1 cellular context compared by ENCODE assay signal in the genomic region with DNA sequence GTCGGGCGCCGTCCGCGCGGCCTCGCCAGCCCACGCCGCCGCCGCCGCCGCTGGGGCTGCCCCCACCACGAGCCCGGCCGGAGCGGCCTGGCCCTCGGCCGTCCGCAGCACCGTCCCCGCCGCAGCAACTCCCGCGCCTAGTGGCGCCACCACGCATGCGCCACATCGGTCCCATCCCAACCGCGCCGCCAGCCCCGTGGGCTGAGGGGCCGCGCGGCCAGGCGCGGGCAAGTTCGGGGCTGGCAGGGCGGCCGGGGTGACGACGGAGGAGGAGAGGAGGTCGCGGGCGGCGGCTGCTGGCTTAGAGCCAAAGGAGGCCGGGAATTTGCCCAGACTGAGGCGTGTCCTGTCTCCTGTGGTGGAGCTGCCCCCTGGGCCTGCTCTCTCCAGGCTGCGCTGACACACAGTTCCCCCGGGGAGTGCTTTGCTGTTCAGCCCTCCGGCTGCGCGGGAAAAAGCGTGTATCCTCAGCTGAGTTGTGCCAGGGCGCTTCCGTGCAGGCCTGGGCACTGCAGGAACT.
TF ChIP-seq lines count a peak whose summit lies in the region.

A gene (minus strand): TSS at position 298 of the 520 bp plus-strand sequence. CDS start 132 bp downstream, at position 166.

TF ChIP-seq in HEK293, 187 proteins besides CTCF, POLR2A, EP300 and RAD21 (continued from another document):
- TF ChIP-seq, protein P1, sequence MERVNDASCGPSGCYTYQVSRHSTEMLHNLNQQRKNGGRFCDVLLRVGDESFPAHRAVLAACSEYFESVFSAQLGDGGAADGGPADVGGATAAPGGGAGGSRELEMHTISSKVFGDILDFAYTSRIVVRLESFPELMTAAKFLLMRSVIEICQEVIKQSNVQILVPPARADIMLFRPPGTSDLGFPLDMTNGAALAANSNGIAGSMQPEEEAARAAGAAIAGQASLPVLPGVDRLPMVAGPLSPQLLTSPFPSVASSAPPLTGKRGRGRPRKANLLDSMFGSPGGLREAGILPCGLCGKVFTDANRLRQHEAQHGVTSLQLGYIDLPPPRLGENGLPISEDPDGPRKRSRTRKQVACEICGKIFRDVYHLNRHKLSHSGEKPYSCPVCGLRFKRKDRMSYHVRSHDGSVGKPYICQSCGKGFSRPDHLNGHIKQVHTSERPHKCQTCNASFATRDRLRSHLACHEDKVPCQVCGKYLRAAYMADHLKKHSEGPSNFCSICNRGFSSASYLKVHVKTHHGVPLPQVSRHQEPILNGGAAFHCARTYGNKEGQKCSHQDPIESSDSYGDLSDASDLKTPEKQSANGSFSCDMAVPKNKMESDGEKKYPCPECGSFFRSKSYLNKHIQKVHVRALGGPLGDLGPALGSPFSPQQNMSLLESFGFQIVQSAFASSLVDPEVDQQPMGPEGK (tag by site-specific recombination; IDR thresholded peaks at IDR 0.05): 0 out of 2 replicates have a peak, but pooled peaks have one; percentile 20
- TF ChIP-seq, protein P2, sequence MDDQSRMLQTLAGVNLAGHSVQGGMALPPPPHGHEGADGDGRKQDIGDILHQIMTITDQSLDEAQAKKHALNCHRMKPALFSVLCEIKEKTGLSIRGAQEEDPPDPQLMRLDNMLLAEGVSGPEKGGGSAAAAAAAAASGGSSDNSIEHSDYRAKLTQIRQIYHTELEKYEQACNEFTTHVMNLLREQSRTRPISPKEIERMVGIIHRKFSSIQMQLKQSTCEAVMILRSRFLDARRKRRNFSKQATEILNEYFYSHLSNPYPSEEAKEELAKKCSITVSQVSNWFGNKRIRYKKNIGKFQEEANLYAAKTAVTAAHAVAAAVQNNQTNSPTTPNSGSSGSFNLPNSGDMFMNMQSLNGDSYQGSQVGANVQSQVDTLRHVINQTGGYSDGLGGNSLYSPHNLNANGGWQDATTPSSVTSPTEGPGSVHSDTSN (CRISPR knock-in tag; IDR thresholded peaks at IDR 0.05): peak; percentile 79; the same call in 1 of the 2 replicates
- TF ChIP-seq, protein P3, sequence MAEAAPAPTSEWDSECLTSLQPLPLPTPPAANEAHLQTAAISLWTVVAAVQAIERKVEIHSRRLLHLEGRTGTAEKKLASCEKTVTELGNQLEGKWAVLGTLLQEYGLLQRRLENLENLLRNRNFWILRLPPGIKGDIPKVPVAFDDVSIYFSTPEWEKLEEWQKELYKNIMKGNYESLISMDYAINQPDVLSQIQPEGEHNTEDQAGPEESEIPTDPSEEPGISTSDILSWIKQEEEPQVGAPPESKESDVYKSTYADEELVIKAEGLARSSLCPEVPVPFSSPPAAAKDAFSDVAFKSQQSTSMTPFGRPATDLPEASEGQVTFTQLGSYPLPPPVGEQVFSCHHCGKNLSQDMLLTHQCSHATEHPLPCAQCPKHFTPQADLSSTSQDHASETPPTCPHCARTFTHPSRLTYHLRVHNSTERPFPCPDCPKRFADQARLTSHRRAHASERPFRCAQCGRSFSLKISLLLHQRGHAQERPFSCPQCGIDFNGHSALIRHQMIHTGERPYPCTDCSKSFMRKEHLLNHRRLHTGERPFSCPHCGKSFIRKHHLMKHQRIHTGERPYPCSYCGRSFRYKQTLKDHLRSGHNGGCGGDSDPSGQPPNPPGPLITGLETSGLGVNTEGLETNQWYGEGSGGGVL (tag by site-specific recombination; IDR thresholded peaks at IDR 0.05): no peak
- TF ChIP-seq ZNF747 (tag by site-specific recombination; IDR thresholded peaks at IDR 0.05): no peak
- TF ChIP-seq ZBTB8A (tag by site-specific recombination; IDR thresholded peaks at IDR 0.05): peak; percentile 95
- TF ChIP-seq SP7 (tag by site-specific recombination; IDR thresholded peaks at IDR 0.05): no peak
- TF ChIP-seq ZFP3 (tag by site-specific recombination; IDR thresholded peaks at IDR 0.05; ENCODE audit: low read depth): no peak
- no peak for TF ChIP-seq ZNF221 (tag by site-specific recombination; IDR thresholded peaks at IDR 0.05; ENCODE audit: borderline replicate concordance)
- 0 out of 2 replicates have a peak, but pooled peaks have one; percentile 43 for TF ChIP-seq ZNF660 (tag by site-specific recombination; IDR thresholded peaks at IDR 0.05)
- no peak for TF ChIP-seq ZNF416 (tag by site-specific recombination; IDR thresholded peaks at IDR 0.05)
- TF ChIP-seq ZNF138 (tag by site-specific recombination; IDR thresholded peaks at IDR 0.05; ENCODE audit: borderline replicate concordance): no peak
- peak; percentile 43; the same call in 1 of the 2 replicates for TF ChIP-seq ZNF423 (tag by site-specific recombination; IDR thresholded peaks at IDR 0.05)
- no peak for TF ChIP-seq ZNF548 (tag by site-specific recombination; IDR thresholded peaks at IDR 0.05)
- TF ChIP-seq RBAK (tag by site-specific recombination; IDR thresholded peaks at IDR 0.05): no peak
- TF ChIP-seq ZNF585B (tag by site-specific recombination; IDR thresholded peaks at IDR 0.05): no peak
- TF ChIP-seq ZSCAN23 (tag by site-specific recombination; IDR thresholded peaks at IDR 0.05): no peak
- TF ChIP-seq GLIS2 (tag by site-specific recombination; IDR thresholded peaks at IDR 0.05): peak; percentile 38; the same call in 1 of the 2 replicates
- TF ChIP-seq, protein P4, sequence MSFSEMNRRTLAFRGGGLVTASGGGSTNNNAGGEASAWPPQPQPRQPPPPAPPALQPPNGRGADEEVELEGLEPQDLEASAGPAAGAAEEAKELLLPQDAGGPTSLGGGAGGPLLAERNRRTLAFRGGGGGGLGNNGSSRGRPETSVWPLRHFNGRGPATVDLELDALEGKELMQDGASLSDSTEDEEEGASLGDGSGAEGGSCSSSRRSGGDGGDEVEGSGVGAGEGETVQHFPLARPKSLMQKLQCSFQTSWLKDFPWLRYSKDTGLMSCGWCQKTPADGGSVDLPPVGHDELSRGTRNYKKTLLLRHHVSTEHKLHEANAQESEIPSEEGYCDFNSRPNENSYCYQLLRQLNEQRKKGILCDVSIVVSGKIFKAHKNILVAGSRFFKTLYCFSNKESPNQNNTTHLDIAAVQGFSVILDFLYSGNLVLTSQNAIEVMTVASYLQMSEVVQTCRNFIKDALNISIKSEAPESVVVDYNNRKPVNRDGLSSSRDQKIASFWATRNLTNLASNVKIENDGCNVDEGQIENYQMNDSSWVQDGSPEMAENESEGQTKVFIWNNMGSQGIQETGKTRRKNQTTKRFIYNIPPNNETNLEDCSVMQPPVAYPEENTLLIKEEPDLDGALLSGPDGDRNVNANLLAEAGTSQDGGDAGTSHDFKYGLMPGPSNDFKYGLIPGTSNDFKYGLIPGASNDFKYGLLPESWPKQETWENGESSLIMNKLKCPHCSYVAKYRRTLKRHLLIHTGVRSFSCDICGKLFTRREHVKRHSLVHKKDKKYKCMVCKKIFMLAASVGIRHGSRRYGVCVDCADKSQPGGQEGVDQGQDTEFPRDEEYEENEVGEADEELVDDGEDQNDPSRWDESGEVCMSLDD (tag by site-specific recombination; IDR thresholded peaks at IDR 0.05): no peak
- no peak for TF ChIP-seq ZNF391 (tag by site-specific recombination; IDR thresholded peaks at IDR 0.05; ENCODE audit: borderline replicate concordance, low read depth)
- 0 out of 2 replicates have a peak, but pooled peaks have one; percentile 14 for TF ChIP-seq SP2 (tag by site-specific recombination; IDR thresholded peaks at IDR 0.05)
- no peak for TF ChIP-seq ZNF404 (tag by site-specific recombination; IDR thresholded peaks at IDR 0.05)
- no peak for TF ChIP-seq ZNF558 (tag by site-specific recombination; IDR thresholded peaks at IDR 0.05)
- TF ChIP-seq, protein P5, sequence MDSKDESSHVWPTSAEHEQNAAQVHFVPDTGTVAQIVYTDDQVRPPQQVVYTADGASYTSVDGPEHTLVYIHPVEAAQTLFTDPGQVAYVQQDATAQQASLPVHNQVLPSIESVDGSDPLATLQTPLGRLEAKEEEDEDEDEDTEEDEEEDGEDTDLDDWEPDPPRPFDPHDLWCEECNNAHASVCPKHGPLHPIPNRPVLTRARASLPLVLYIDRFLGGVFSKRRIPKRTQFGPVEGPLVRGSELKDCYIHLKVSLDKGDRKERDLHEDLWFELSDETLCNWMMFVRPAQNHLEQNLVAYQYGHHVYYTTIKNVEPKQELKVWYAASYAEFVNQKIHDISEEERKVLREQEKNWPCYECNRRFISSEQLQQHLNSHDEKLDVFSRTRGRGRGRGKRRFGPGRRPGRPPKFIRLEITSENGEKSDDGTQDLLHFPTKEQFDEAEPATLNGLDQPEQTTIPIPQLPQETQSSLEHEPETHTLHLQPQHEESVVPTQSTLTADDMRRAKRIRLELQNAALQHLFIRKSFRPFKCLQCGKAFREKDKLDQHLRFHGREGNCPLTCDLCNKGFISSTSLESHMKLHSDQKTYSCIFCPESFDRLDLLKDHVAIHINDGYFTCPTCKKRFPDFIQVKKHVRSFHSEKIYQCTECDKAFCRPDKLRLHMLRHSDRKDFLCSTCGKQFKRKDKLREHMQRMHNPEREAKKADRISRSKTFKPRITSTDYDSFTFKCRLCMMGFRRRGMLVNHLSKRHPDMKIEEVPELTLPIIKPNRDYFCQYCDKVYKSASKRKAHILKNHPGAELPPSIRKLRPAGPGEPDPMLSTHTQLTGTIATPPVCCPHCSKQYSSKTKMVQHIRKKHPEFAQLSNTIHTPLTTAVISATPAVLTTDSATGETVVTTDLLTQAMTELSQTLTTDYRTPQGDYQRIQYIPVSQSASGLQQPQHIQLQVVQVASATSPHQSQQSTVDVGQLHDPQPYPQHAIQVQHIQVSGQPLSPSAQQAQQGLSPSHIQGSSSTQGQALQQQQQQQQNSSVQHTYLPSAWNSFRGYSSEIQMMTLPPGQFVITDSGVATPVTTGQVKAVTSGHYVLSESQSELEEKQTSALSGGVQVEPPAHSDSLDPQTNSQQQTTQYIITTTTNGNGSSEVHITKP (tag by site-specific recombination; IDR thresholded peaks at IDR 0.05): 0 out of 2 replicates have a peak, but pooled peaks have one; percentile 20
- no peak for TF ChIP-seq ZXDB (tag by site-specific recombination; IDR thresholded peaks at IDR 0.05)
- TF ChIP-seq ZEB2 (tag by site-specific recombination; IDR thresholded peaks at IDR 0.05): peak; percentile 34; the same call in 1 of the 2 replicates
- TF ChIP-seq ZIC2 (tag by site-specific recombination; IDR thresholded peaks at IDR 0.05): peak; percentile 57
- TF ChIP-seq, protein P6, sequence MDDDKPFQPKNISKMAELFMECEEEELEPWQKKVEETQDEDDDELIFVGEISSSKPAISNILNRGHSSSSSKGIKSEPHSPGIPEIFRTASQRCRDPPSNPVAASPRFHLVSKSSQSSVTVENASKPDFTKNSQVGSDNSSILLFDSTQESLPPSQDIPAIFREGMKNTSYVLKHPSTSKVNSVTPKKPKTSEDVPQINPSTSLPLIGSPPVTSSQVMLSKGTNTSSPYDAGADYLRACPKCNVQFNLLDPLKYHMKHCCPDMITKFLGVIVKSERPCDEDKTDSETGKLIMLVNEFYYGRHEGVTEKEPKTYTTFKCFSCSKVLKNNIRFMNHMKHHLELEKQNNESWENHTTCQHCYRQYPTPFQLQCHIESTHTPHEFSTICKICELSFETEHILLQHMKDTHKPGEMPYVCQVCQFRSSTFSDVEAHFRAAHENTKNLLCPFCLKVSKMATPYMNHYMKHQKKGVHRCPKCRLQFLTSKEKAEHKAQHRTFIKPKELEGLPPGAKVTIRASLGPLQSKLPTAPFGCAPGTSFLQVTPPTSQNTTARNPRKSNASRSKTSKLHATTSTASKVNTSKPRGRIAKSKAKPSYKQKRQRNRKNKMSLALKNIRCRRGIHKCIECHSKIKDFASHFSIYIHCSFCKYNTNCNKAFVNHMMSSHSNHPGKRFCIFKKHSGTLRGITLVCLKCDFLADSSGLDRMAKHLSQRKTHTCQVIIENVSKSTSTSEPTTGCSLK (tag by site-specific recombination; IDR thresholded peaks at IDR 0.05): no peak
- TF ChIP-seq ZNF561 (tag by site-specific recombination; IDR thresholded peaks at IDR 0.05; ENCODE audit: borderline replicate concordance): 0 out of 2 replicates have a peak, but pooled peaks have one; percentile 69
- TF ChIP-seq HOXA7 (CRISPR knock-in tag; IDR thresholded peaks at IDR 0.05; ENCODE audit: borderline replicate concordance): 0 out of 2 replicates have a peak, but pooled peaks have one; percentile 13
